ENCODE assay signal across 19 cellular contexts in genomic region chr1:56370513-56370912, GRCh38.
DNase-seq lines count a peak whose midpoint lies in the region; ATAC-seq, FAIRE-seq and TF ChIP-seq lines count a peak whose summit lies in the region.
"Had no signal": no experiment of that assay in that cellular context is flagged by ENCODE, and none has a peak within 500 bp of the region (broad histone marks: within the 10 kb centered on the region; RNA-seq: fewer than 3 reads in every experiment).

No MANE protein-coding gene starts in this region.

- no peak overlapping the region for H3K4ac ChIP-seq in H1 (replicated peaks; ENCODE audit: insufficient read length, low read depth, low read length)

- H2BK5ac ChIP-seq in H1 (ENCODE audit: low read depth, low read length): peak overlapping the region; percentile 26; the same call in 1 of the 2 replicates

- no peak for TF ChIP-seq POLR2A in H1 (IDR thresholded peaks at IDR 0.05; ENCODE audit: control extremely low read depth in 1 of 2, low read depth in 2 of 2, low read length in 2 of 2)

- TF ChIP-seq RAD21 in H1 (IDR thresholded peaks at IDR 0.05 in 1 of 2, conservative IDR thresholded peaks at IDR 0.05 in 1 of 2; ENCODE audit: low read depth in 2 of 2, low read length in 2 of 2): no peak

- H3K4me2 ChIP-seq in H1 (ENCODE audit: insufficient read depth in 1 of 2, low read depth in 2 of 2, low read length in 2 of 2): peak overlapping the region; percentile 36 to 44

- CTCF ChIA-PET in H1 (lab: Charles Lee; ENCODE audit: partially characterized antibody): interaction anchor here (1.4 to 2.2 kb wide), 3 partner anchors 10 to 216 kb away, joined by 3 to 7 read pairs (median 4); no protein-coding TSS in a partner anchor

- no peaks in the 10 kb centered on the region for H3K27me3 ChIP-seq in H7 (ENCODE audit: control insufficient read depth, insufficient read depth, low read length)
- no peaks in the 10 kb centered on the region for H3K27me3 ChIP-seq in HUES48 (ENCODE audit: control insufficient read depth, insufficient read depth, low read length)
- H3K27me3 ChIP-seq in H1 (replicated peaks in 1 of 4; ENCODE audit: control insufficient read depth in 3 of 4, extremely low read depth in 1 of 4, insufficient read depth in 3 of 4, low read length in 3 of 4): no peaks in the 10 kb centered on the region
- H3K27me3 ChIP-seq in WERI-Rb-1 (ENCODE audit: insufficient read depth, low read depth, severe bottlenecking): no peaks in the 10 kb centered on the region

- no peak overlapping the region for H4K8ac ChIP-seq in H1 (ENCODE audit: extremely low read depth, insufficient read depth, low read length)

- TF ChIP-seq EP300 in H1 (IDR thresholded peaks at IDR 0.05; ENCODE audit: borderline replicate concordance in 1 of 2, low read depth in 2 of 2, low read length in 2 of 2): no peak; a peak in 1 of 3 replicates

- peak overlapping the region; percentile 63; the same call in 1 of the 2 replicates for H2BK20ac ChIP-seq in H1 (ENCODE audit: low read length)

- H2BK120ac ChIP-seq in H1 (replicated peaks; ENCODE audit: low read depth, low read length): no peak overlapping the region

- H3K9me3 ChIP-seq in HUES48 (ENCODE audit: control insufficient read depth, insufficient read depth, low read length) (no peaks in the 10 kb centered on the region), H1 (ENCODE audit: insufficient read depth in 2 of 2, low read depth in 1 of 2, low read length in 1 of 2) (no peaks in the 10 kb centered on the region), WERI-Rb-1 (ENCODE audit: severe bottlenecking) (no peaks in the 10 kb centered on the region)

- H2AFZ ChIP-seq in H1 (ENCODE audit: low read length): no peak overlapping the region

- H4K91ac ChIP-seq in H1 (replicated peaks; ENCODE audit: insufficient read length, low read length): no peak overlapping the region

- POLR2A ChIA-PET in H1 (lab: Charles Lee; ENCODE audit: partially characterized antibody): interaction anchor here (0.7 to 1.5 kb wide), 4 partner anchors 10 to 215 kb away, joined by 3 to 5 read pairs (median 4); no protein-coding TSS in a partner anchor

- FAIRE-seq in H1 (lab: Jason Lieb, UNC): peak; percentile 82
- FAIRE-seq: D721Med, G401.6, GM12891, HTR-8/SVneo had no signal

- TF ChIP-seq CTCF in H1 (IDR thresholded peaks at IDR 0.05; ENCODE audit: control extremely low read depth in 1 of 3, insufficient read depth in 1 of 3, low read depth in 1 of 3, low read length in 3 of 3) (no peak), WERI-Rb-1 (IDR thresholded peaks at IDR 0.05; ENCODE audit: low read depth, low read length) (no peak)

- H3K14ac ChIP-seq in H1 (ENCODE audit: insufficient read length): no peak overlapping the region

- WGBS in H1 (ENCODE audit: extremely low coverage in 1 of 2, insufficient coverage in 1 of 2, insufficient read length in 1 of 2, insufficient replicate concordance in 2 of 2, low coverage in 1 of 2, low lambda C conversion rate in 2 of 2, missing lambda C conversion rate in 1 of 2), 2 experiments: 36% methylated on average over 6 of the region's 6 CpGs; no CpG with 5 or more reads in 1 of the 2 experiments

- H3K18ac ChIP-seq in H1 (ENCODE audit: extremely low read depth, low read length): peak overlapping the region; percentile 73; the same call in 1 of the 2 replicates

- H3K27ac ChIP-seq in HUES48 (ENCODE audit: low read depth, low read length) (no peak overlapping the region), H1 (ENCODE audit: low read depth, low read length) (no peak overlapping the region), WERI-Rb-1 (no peak overlapping the region)

- H3K9ac ChIP-seq in HUES48 (ENCODE audit: low read depth, low read length) (no peak overlapping the region), H1 (replicated peaks in 1 of 4; ENCODE audit: extremely low read depth in 1 of 4, low read depth in 3 of 4, low read length in 3 of 4) (no peak overlapping the region)

- H4K20me1 ChIP-seq in H1 (replicated peaks in 1 of 2; ENCODE audit: control insufficient read depth in 1 of 2, insufficient read depth in 2 of 2, low read length in 2 of 2): no peaks in the 10 kb centered on the region

- 0 out of 2 replicates have a peak overlapping the region, but pooled peaks have one; percentile 35 for H2BK12ac ChIP-seq in H1 (ENCODE audit: low read depth, low read length)

- H3K4me3 ChIP-seq in H7 (ENCODE audit: insufficient read depth, low read depth, low read length) (no peak overlapping the region), HUES48 (ENCODE audit: low read depth, low read length) (peak overlapping the region; percentile 30; the same call in 1 of the 2 replicates), H1 (ENCODE audit: extremely low read depth in 1 of 4, insufficient read depth in 2 of 4, low read depth in 3 of 4, low read length in 4 of 4) (peak overlapping the region in 1 of 4 experiments; percentile 21; a peak in 1 of 8 replicates), WERI-Rb-1 (ENCODE audit: low read depth, low read length) (no peak overlapping the region)

- H3K36me3 ChIP-seq in H7 (replicated peaks; ENCODE audit: control insufficient read depth, insufficient read depth, low read length) (no peaks in the 10 kb centered on the region), HUES48 (ENCODE audit: control insufficient read depth, insufficient read depth, low read length) (no peaks in the 10 kb centered on the region), H1 (ENCODE audit: control insufficient read depth in 2 of 4, insufficient read depth in 4 of 4, low read length in 3 of 4) (no peaks in the 10 kb centered on the region), WERI-Rb-1 (no peaks in the 10 kb centered on the region)

- H3K56ac ChIP-seq in H1 (replicated peaks; ENCODE audit: insufficient read length, low read depth, low read length): no peak overlapping the region

- ATAC-seq in HG02798 (IDR thresholded peaks at IDR 0.05; ENCODE audit: poor library complexity, unreplicated experiment) (no peak), HG02588 (IDR thresholded peaks at IDR 0.05; ENCODE audit: unreplicated experiment) (no peak)
- ATAC-seq: CD8-positive, alpha-beta T cell had no signal

- H3K79me1 ChIP-seq in H1 (ENCODE audit: low read depth, low read length): no peaks in the 10 kb centered on the region

- H2AK5ac ChIP-seq in H1 (ENCODE audit: low read depth, low read length): no peak overlapping the region

- H3K23ac ChIP-seq in H1 (ENCODE audit: insufficient read length): no peak overlapping the region

- no peaks in the 10 kb centered on the region for H3K23me2 ChIP-seq in H1 (ENCODE audit: low read depth, low read length)

- no peak overlapping the region for H4K5ac ChIP-seq in H1 (ENCODE audit: insufficient read length, low read depth, low read length)

- peak; percentile 29 for DNase-seq in H7
- no peak for DNase-seq in H1 (ENCODE audit: low read depth in 1 of 2, low spot score in 2 of 2)
- peak; percentile 29 for DNase-seq in iPS-NIHi7 (ENCODE audit: extremely low spot score)
- DNase-seq in WERI-Rb-1: no peak
- DNase-seq in cerebellar cortex (ENCODE audit: low spot score): no peak
- DNase-seq: CD8-positive, alpha-beta T cell; COR-L47; DMS153; DMS79 treated with DMSO at 0.1 percent for 48 hours; EL; IMR-90; KBM-7 had no signal

- peaks cover 29% of the 10 kb centered on the region for H3K4me1 ChIP-seq in HUES48 (ENCODE audit: control insufficient read depth, insufficient read depth, low read length)
- H3K4me1 ChIP-seq in H1 (replicated peaks in 1 of 4; ENCODE audit: control insufficient read depth in 3 of 4, insufficient read depth in 4 of 4, low read length in 3 of 4): peaks cover 3 to 16% (median 13%) of the 10 kb centered on the region in 4 experiments; a peak in 6 of 7 replicates

- H3K79me2 ChIP-seq in H1 (ENCODE audit: control insufficient read depth in 1 of 2, insufficient read depth in 2 of 2, low read length in 2 of 2): no peaks in the 10 kb centered on the region

- H2BK15ac ChIP-seq in H1 (ENCODE audit: low read length): no peak overlapping the region

TF ChIP-seq in H1, 55 proteins besides CTCF, POLR2A, EP300 and RAD21:
- TF ChIP-seq SP1 (IDR thresholded peaks at IDR 0.05; ENCODE audit: low read depth, low read length) (0 out of 2 replicates have a peak, but pooled peaks have one; percentile 17), BCL11A (IDR thresholded peaks at IDR 0.05; ENCODE audit: low read depth in 2 of 2, low read length in 2 of 2) (no peak), MAX (IDR thresholded peaks at IDR 0.05) (peak; percentile 12; the same call in 1 of the 2 replicates)

Comparison
In these comparisons a context has a peak if more than half of its experiments do, and no peak if none do; other contexts are left out.
1. DNase-seq: peak in H7 (single experiment) and iPS-NIHi7 (single experiment); none in H1 (0 of 2), WERI-Rb-1 (single experiment) and cerebellar cortex (single experiment).